ENCODE assay signal across 31 cellular contexts in genomic region chr11:92266821-92267220, GRCh38. TPM values are rescaled to one million over a fixed set of nuclear protein-coding genes. Genes with fewer than 3 reads are reported as not detected.
A peak's percentile ranks its signal among the peaks of the same experiment; 100 is the strongest.
DNase-seq lines count a peak whose midpoint lies in the region; ATAC-seq, FAIRE-seq and TF ChIP-seq lines count a peak whose summit lies in the region.
"Had no signal": no experiment of that assay in that cellular context is flagged by ENCODE, and none has a peak within 500 bp of the region (broad histone marks: within the 10 kb centered on the region; RNA-seq: fewer than 3 reads in every experiment).

No MANE protein-coding gene starts in this region.

- DNase-seq in IMR-90 (no peak), astrocyte (ENCODE audit: low read depth) (no peak), HepG2 (ENCODE audit: low spot score) (peak; percentile 2), progenitor cell of endocrine pancreas (ENCODE audit: low spot score, unreplicated experiment) (no peak), GM13977 (ENCODE audit: low spot score) (no peak), HuH-7.5 (ENCODE audit: low spot score) (no peak)
- DNase-seq: ACHN; activated CD4-positive, alpha-beta memory T cell treated with anti-CD3 and anti-CD28 coated beads, Interleukin-2, amount 10 ng/mL, durations not matched to agents 7 days and 5 days; activated CD4-positive, alpha-beta T cell treated with anti-CD3 and anti-CD28 coated beads for 1 hour; activated CD8-positive, alpha-beta memory T cell treated with anti-CD3 and anti-CD28 coated beads, Interleukin-2, amount 50 U/mL, for 4 hours; activated naive CD4-positive, alpha-beta T cell; activated naive CD8-positive, alpha-beta T cell treated with anti-CD3 and anti-CD28 coated beads, Interleukin-2, amount 50 U/mL, for 24 hours; central memory CD4-positive, alpha-beta T cell; DMS153; head of caudate nucleus; kidney; NCI-H187; NCI-H2171; NCI-H510A; OCI-M1; stimulated activated CD4-positive, alpha-beta T cell treated with anti-CD3 and anti-CD28 coated beads, Interleukin-1b, Interleukin-23, amount 100 ng/mL, for 48 hours; stimulated activated naive CD8-positive, alpha-beta T cell treated with anti-CD3 and anti-CD28 coated beads, Interleukin-15, Interleukin-2, amounts not matched to agents 100 U/mL and 50 U/mL, for 24 hours; T-helper 2 cell; uterus had no signal

- FAIRE-seq in astrocyte (lab: Jason Lieb, UNC) (no peak), HepG2 (lab: Jason Lieb, UNC) (no peak)
- FAIRE-seq: kidney, pancreas had no signal

- WGBS in IMR-90 (ENCODE audit: extremely low coverage in 2 of 2, insufficient read length in 1 of 2), 2 experiments = no CpG with 5 or more reads among the region's 4 CpGs
- 3% methylated on average over 4 of the region's 4 CpGs for WGBS in HepG2 (ENCODE audit: low lambda C conversion rate)

- H3K9me1 ChIP-seq in IMR-90 (ENCODE audit: insufficient read depth, low read length) = no peaks in the 10 kb centered on the region; the same call in 1 of the 2 replicates

- no peak overlapping the region for H3K27ac ChIP-seq in IMR-90 (ENCODE audit: insufficient read depth, low read length)
- no peak overlapping the region for H3K27ac ChIP-seq in astrocyte (ENCODE audit: low read depth, low read length)
- no peak overlapping the region for H3K27ac ChIP-seq in HepG2 (ENCODE audit: extremely low read length, insufficient read depth, low read length)
- H3K27ac ChIP-seq: BLaER1, pancreas, uterus had no signal

- intact Hi-C loops in IMR-90 (cut with micrococcal nuclease) = loop anchor here (5.0 kb wide), 1 partner anchor 115 kb away; no protein-coding TSS in a partner anchor
- intact Hi-C loops in HepG2 (cut with micrococcal nuclease; ENCODE audit: unreplicated experiment) = no loop called here

- TF ChIP-seq CTCF in IMR-90 (conservative IDR thresholded peaks at IDR 0.05; ENCODE audit: low read depth, low read length) (no peak), astrocyte (IDR thresholded peaks at IDR 0.05; ENCODE audit: insufficient read depth, low read depth, low read length) (no peak), HepG2 (CRISPR knock-in tag; IDR thresholded peaks at IDR 0.05) (no peak), progenitor cell of endocrine pancreas (IDR thresholded peaks at IDR 0.05; ENCODE audit: unreplicated experiment) (no peak), GM13977 (IDR thresholded peaks at IDR 0.05; ENCODE audit: extremely low read depth, insufficient read depth, missing control alignments) (no peak)

- no peaks in the 10 kb centered on the region for H3K27me3 ChIP-seq in IMR-90 (ENCODE audit: control insufficient read depth, insufficient read depth, low read length)
- H3K27me3 ChIP-seq in astrocyte (ENCODE audit: insufficient read depth, low read length) = no peaks in the 10 kb centered on the region
- no peaks in the 10 kb centered on the region for H3K27me3 ChIP-seq in HepG2 (ENCODE audit: control insufficient read depth in 1 of 2, insufficient read depth in 2 of 2, low read length in 2 of 2)
- H3K27me3 ChIP-seq: BLaER1, uterus had no signal

- H3K4ac ChIP-seq in IMR-90 (ENCODE audit: low read depth, low read length) = peak overlapping the region; percentile 22

- no peak for ATAC-seq in IMR-90 (ENCODE audit: low read depth)
- peak; percentile 75 for ATAC-seq in HepG2
- ATAC-seq in HG03442 (IDR thresholded peaks at IDR 0.05; ENCODE audit: unreplicated experiment) = no peak
- ATAC-seq: activated naive CD8-positive, alpha-beta T cell treated with anti-CD3 and anti-CD28 coated beads, Interleukin-2, amount 50 U/mL, for 24 hours; esophagus mucosa; stimulated activated naive CD8-positive, alpha-beta T cell treated with anti-CD3 and anti-CD28 coated beads, Interleukin-15, Interleukin-2, amounts not matched to agents 100 U/mL and 50 U/mL, for 24 hours had no signal

- no peak overlapping the region for H2AK9ac ChIP-seq in IMR-90 (replicated peaks; ENCODE audit: low read depth, low read length, poor library complexity)

- H4K20me1 ChIP-seq in IMR-90 (ENCODE audit: insufficient read depth, low read length) = no peaks in the 10 kb centered on the region
- no peaks in the 10 kb centered on the region for H4K20me1 ChIP-seq in astrocyte (ENCODE audit: insufficient read depth, low read length)
- H4K20me1 ChIP-seq in HepG2 (ENCODE audit: insufficient read depth, low read length) = no peaks in the 10 kb centered on the region
- H4K20me1 ChIP-seq: BLaER1 had no signal

- H3K4me1 ChIP-seq in IMR-90 (ENCODE audit: control insufficient read depth, insufficient read depth, low read length) (peaks cover 2% of the 10 kb centered on the region; the same call in 1 of the 2 replicates), astrocyte (ENCODE audit: insufficient read depth, low read length) (peaks cover 16% of the 10 kb centered on the region), HepG2 (ENCODE audit: insufficient read depth, low read length) (no peaks in the 10 kb centered on the region)
- H3K4me1 ChIP-seq: BLaER1, HAP-1, pancreas, uterus had no signal

- no peaks in the 10 kb centered on the region for H3K36me3 ChIP-seq in IMR-90 (ENCODE audit: control insufficient read depth, insufficient read depth, low read length)
- no peaks in the 10 kb centered on the region for H3K36me3 ChIP-seq in astrocyte (ENCODE audit: insufficient read depth, low read length)
- H3K36me3 ChIP-seq in HepG2 (replicated peaks in 1 of 2; ENCODE audit: control insufficient read depth in 1 of 2, insufficient read depth in 2 of 2, low read length in 2 of 2) = no peaks in the 10 kb centered on the region
- H3K36me3 ChIP-seq: BLaER1, HAP-1, pancreas, uterus had no signal

- no peak for TF ChIP-seq POLR2A in IMR-90 (IDR thresholded peaks at IDR 0.05; ENCODE audit: low read depth, low read length)
- TF ChIP-seq POLR2A in HepG2 (IDR thresholded peaks at IDR 0.05; ENCODE audit: insufficient read depth in 1 of 2, low read depth in 2 of 2, low read length in 2 of 2) = no peak

- H3K4me2 ChIP-seq in IMR-90 (ENCODE audit: low read depth, low read length) (no peak overlapping the region), astrocyte (ENCODE audit: low read length) (no peak overlapping the region), HepG2 (ENCODE audit: low read depth, low read length) (no peak overlapping the region)
- H3K4me2 ChIP-seq: BLaER1 had no signal

- H2BK120ac ChIP-seq in IMR-90 (ENCODE audit: low read depth, low read length) = no peak overlapping the region; the same call in 1 of the 2 replicates

- no peaks in the 10 kb centered on the region for H3K27me3 Mint-ChIP-seq in astrocyte (ENCODE audit: low read depth, unreplicated experiment)
- no peaks in the 10 kb centered on the region for H3K27me3 Mint-ChIP-seq in progenitor cell of endocrine pancreas
- H3K27me3 Mint-ChIP-seq: activated CD4-positive, alpha-beta memory T cell treated with anti-CD3 and anti-CD28 coated beads, Interleukin-2, amount 10 ng/mL, durations not matched to agents 7 days and 5 days; activated naive CD8-positive, alpha-beta T cell treated with anti-CD3 and anti-CD28 coated beads, Interleukin-2, amount 50 U/mL, for 24 hours; dendritic cell treated with granulocyte-macrophage colony-stimulating factor and Interleukin-4, amounts not matched to agents 40 ng/mL and 50 ng/mL, for 4 days had no signal

- H3K9ac ChIP-seq in IMR-90 (ENCODE audit: low read depth, low read length) (no peak overlapping the region), astrocyte (ENCODE audit: low read length) (no peak overlapping the region), HepG2 (ENCODE audit: insufficient read depth, low read depth, low read length) (no peak overlapping the region)
- H3K9ac ChIP-seq: BLaER1 had no signal

- no peak for TF ChIP-seq EP300 in HepG2 (IDR thresholded peaks at IDR 0.05; ENCODE audit: low read depth in 2 of 2, low read length in 2 of 2)
- TF ChIP-seq EP300 in HepG2 (CRISPR knock-in tag; IDR thresholded peaks at IDR 0.05; ENCODE audit: borderline replicate concordance) = no peak

- TF ChIP-seq RAD21 in IMR-90 (IDR thresholded peaks at IDR 0.05; ENCODE audit: low read length) = no peak
- TF ChIP-seq RAD21 in HepG2 (CRISPR knock-in tag; IDR thresholded peaks at IDR 0.05) = no peak

- H2BK20ac ChIP-seq in IMR-90 (ENCODE audit: low read depth, low read length) = peak overlapping the region; percentile 46; the same call in 1 of the 2 replicates

- no peak overlapping the region for H3K18ac ChIP-seq in IMR-90 (ENCODE audit: low read depth, low read length)

- no peak overlapping the region; the same call in 1 of the 2 replicates for H2AK5ac ChIP-seq in IMR-90 (ENCODE audit: low read depth, low read length)

- H3K79me2 ChIP-seq in astrocyte (ENCODE audit: insufficient read depth, low read length) (no peaks in the 10 kb centered on the region), HepG2 (ENCODE audit: insufficient read depth, low read length) (no peaks in the 10 kb centered on the region)

- no peak overlapping the region for H3K23ac ChIP-seq in IMR-90 (ENCODE audit: low read depth, low read length)

- no peak overlapping the region for H3K56ac ChIP-seq in IMR-90 (ENCODE audit: extremely low read depth, insufficient read depth, low read length)

- no peak overlapping the region for H3K4me3 Mint-ChIP-seq in astrocyte (ENCODE audit: unreplicated experiment)
- H3K4me3 Mint-ChIP-seq in progenitor cell of endocrine pancreas (ENCODE audit: low read depth) = no peak overlapping the region
- H3K4me3 Mint-ChIP-seq: activated CD4-positive, alpha-beta memory T cell treated with anti-CD3 and anti-CD28 coated beads, Interleukin-2, amount 10 ng/mL, durations not matched to agents 7 days and 5 days; activated naive CD8-positive, alpha-beta T cell treated with anti-CD3 and anti-CD28 coated beads, Interleukin-2, amount 50 U/mL, for 24 hours; dendritic cell treated with granulocyte-macrophage colony-stimulating factor and Interleukin-4, amounts not matched to agents 40 ng/mL and 50 ng/mL, for 4 days; neural crest cell had no signal

- no TSS peak for BruUV-seq in IMR-90 (replicated peaks; lab: Mats Ljungman, UMichigan)
- no TSS peak for BruUV-seq in HepG2 (replicated peaks; lab: Mats Ljungman, UMichigan)

- H3K79me1 ChIP-seq in IMR-90 (ENCODE audit: low read depth in 1 of 2, low read length in 2 of 2) = no peaks in the 10 kb centered on the region

- H3K14ac ChIP-seq in IMR-90 (replicated peaks; ENCODE audit: low read depth, low read length) = no peak overlapping the region; the same call in 1 of the 2 replicates

- H3K4me3 ChIP-seq in IMR-90 (ENCODE audit: insufficient read depth, low read depth, low read length) (no peak overlapping the region), astrocyte (ENCODE audit: insufficient read depth, low read depth, low read length) (no peak overlapping the region), HepG2 (replicated peaks in 1 of 3; ENCODE audit: insufficient read depth in 1 of 3, low read depth in 2 of 3, low read length in 3 of 3) (no peak overlapping the region)
- H3K4me3 ChIP-seq: BLaER1, HAP-1, pancreas, uterus had no signal

- POLR2A ChIA-PET in IMR-90 (lab: Charles Lee; ENCODE audit: unreplicated experiment) = no interaction called here
- POLR2A ChIA-PET in HepG2 (lab: Yijun Ruan, JAX) = no interaction called here

- no peak overlapping the region for H4K8ac ChIP-seq in IMR-90 (ENCODE audit: low read depth in 2 of 2, low read length in 2 of 2)

- H2BK15ac ChIP-seq in IMR-90 (ENCODE audit: low read depth, low read length) = no peak overlapping the region

- CTCF ChIA-PET in IMR-90 (lab: Yijun Ruan, JAX) (no interaction called here), HepG2 (lab: Yijun Ruan, JAX; ENCODE audit: low intra/inter-chr PET ratio, low total read pairs) (no interaction called here)

- H3K36me3 Mint-ChIP-seq in astrocyte (ENCODE audit: low read depth, unreplicated experiment) = no peaks in the 10 kb centered on the region
- no peaks in the 10 kb centered on the region for H3K36me3 Mint-ChIP-seq in progenitor cell of endocrine pancreas (ENCODE audit: insufficient read depth)

- H3K9me3 Mint-ChIP-seq in astrocyte (ENCODE audit: unreplicated experiment) (no peaks in the 10 kb centered on the region), progenitor cell of endocrine pancreas (ENCODE audit: low read depth) (no peaks in the 10 kb centered on the region)
- H3K9me3 Mint-ChIP-seq: activated naive CD8-positive, alpha-beta T cell treated with anti-CD3 and anti-CD28 coated beads, Interleukin-2, amount 50 U/mL, for 24 hours; dendritic cell treated with granulocyte-macrophage colony-stimulating factor and Interleukin-4, amounts not matched to agents 40 ng/mL and 50 ng/mL, for 4 days; neural crest cell had no signal

- no peak overlapping the region for H2BK5ac ChIP-seq in IMR-90 (ENCODE audit: low read depth, low read length, poor library complexity, severe bottlenecking)

- H4K5ac ChIP-seq in IMR-90 (ENCODE audit: low read depth, low read length) = no peak overlapping the region

- dilution Hi-C loops in IMR-90 (cut with HindIII; ENCODE audit: low sequenced_read_pairs, unreplicated experiment) = no loop called here

- no peak overlapping the region for H2AFZ ChIP-seq in IMR-90 (replicated peaks; ENCODE audit: low read length, poor library complexity)
- H2AFZ ChIP-seq in astrocyte (ENCODE audit: low read depth, low read length) = no peak overlapping the region
- no peak overlapping the region for H2AFZ ChIP-seq in HepG2 (ENCODE audit: low read length)

- H3K4me1 Mint-ChIP-seq in astrocyte (ENCODE audit: low read depth, unreplicated experiment) (peaks cover 35% of the 10 kb centered on the region), progenitor cell of endocrine pancreas (ENCODE audit: low read depth) (peaks cover 34% of the 10 kb centered on the region)
- H3K4me1 Mint-ChIP-seq: activated CD4-positive, alpha-beta memory T cell treated with anti-CD3 and anti-CD28 coated beads, Interleukin-2, amount 10 ng/mL, durations not matched to agents 7 days and 5 days; activated naive CD8-positive, alpha-beta T cell treated with anti-CD3 and anti-CD28 coated beads, Interleukin-2, amount 50 U/mL, for 24 hours had no signal

- H3K27ac Mint-ChIP-seq in astrocyte (ENCODE audit: unreplicated experiment) (peak overlapping the region; percentile 41), progenitor cell of endocrine pancreas (peak overlapping the region; percentile 6)
- H3K27ac Mint-ChIP-seq: activated CD4-positive, alpha-beta memory T cell treated with anti-CD3 and anti-CD28 coated beads, Interleukin-2, amount 10 ng/mL, durations not matched to agents 7 days and 5 days; activated naive CD8-positive, alpha-beta T cell treated with anti-CD3 and anti-CD28 coated beads, Interleukin-2, amount 50 U/mL, for 24 hours; dendritic cell treated with granulocyte-macrophage colony-stimulating factor and Interleukin-4, amounts not matched to agents 40 ng/mL and 50 ng/mL, for 4 days had no signal

- in situ Hi-C loops in IMR-90 (cut with MboI; ENCODE audit: low sequenced_read_pairs) = no loop called here
- in situ Hi-C loops in HepG2 (cut with HindIII; ENCODE audit: extremely low pct_ligation_motif_present, low pct_unique_long_range_greater_than_20kb) = no loop called here
- in situ Hi-C loops in GM13977 (cut with MboI; ENCODE audit: low pct_unique_long_range_greater_than_20kb, low sequenced_read_pairs, unreplicated experiment) = no loop called here

- H3K9me3 ChIP-seq in IMR-90 (ENCODE audit: control insufficient read depth, insufficient read depth, low read length) (no peaks in the 10 kb centered on the region), astrocyte (ENCODE audit: insufficient read depth, low read depth, low read length) (no peaks in the 10 kb centered on the region), HepG2 (ENCODE audit: low read length) (no peaks in the 10 kb centered on the region)
- H3K9me3 ChIP-seq: BLaER1, HAP-1, pancreas, uterus had no signal

- H4K91ac ChIP-seq in IMR-90 (ENCODE audit: insufficient read depth, low read depth, low read length) = no peak overlapping the region

RNA-seq across cellular contexts. Expression of gene FAT3, which starts 42.2 kb away (rescaled TPM):
- 2.2 and 2.9 TPM in 2 replicates for total RNA-seq in IMR-90 (2012; rRNA removed)
- polyA plus RNA-seq in IMR-90 (2012; rRNA removed) = 0.16 and 0.53 TPM in 2 replicates
- polyA plus RNA-seq in IMR-90 (2012; cell fraction: cytosol; rRNA removed) = 0.04 and 0.08 TPM in 2 replicates
- polyA plus RNA-seq in IMR-90 (2012; cell fraction: nucleus; rRNA removed; ENCODE audit: low replicate concordance) = 0.30 and 0.65 TPM in 2 replicates
- total RNA-seq in astrocyte = 37.0 and 41.0 TPM in 2 replicates
- not detected in 2 replicates for total RNA-seq in HepG2 (2016; rRNA removed; fragmentation: Illumina TruSeq; extraction: Trizol)
- not detected in 2 replicates for total RNA-seq in HepG2 (2016; cell fraction: cytosol; rRNA removed; fragmentation: Illumina TruSeq; extraction: Trizol; ENCODE audit: low read depth)
- 0.06 TPM in 1 of 2 replicates, not detected in the other for total RNA-seq in HepG2 (2016; cell fraction: insoluble cytoplasmic fraction; rRNA removed; fragmentation: Illumina TruSeq; extraction: Trizol)
- not detected in 2 replicates for total RNA-seq in HepG2 (2016; cell fraction: membrane; rRNA removed; fragmentation: Illumina TruSeq; extraction: Trizol)
- total RNA-seq in HepG2 (2016; cell fraction: nucleus; rRNA removed; fragmentation: Illumina TruSeq; extraction: Trizol) = not detected in 2 replicates
- not detected in 2 replicates for polyA plus RNA-seq in HepG2 (2011; rRNA removed)
- not detected in 2 replicates for polyA plus RNA-seq in HepG2 (2011; cell fraction: cytosol; rRNA removed)
- polyA plus RNA-seq in HepG2 (2011; cell fraction: nucleus; rRNA removed) = not detected in 2 replicates
- polyA plus RNA-seq in HepG2 (2012) = not detected in 2 replicates
- polyA plus RNA-seq in HepG2 (2016; cell fraction: cytosol; fragmentation: Illumina TruSeq; extraction: Trizol; ENCODE audit: low read depth) = not detected in 2 replicates
- polyA plus RNA-seq in HepG2 (2016; cell fraction: insoluble cytoplasmic fraction; fragmentation: Illumina TruSeq; extraction: Trizol; ENCODE audit: low read depth) = not detected in 2 replicates
- not detected in 2 replicates for polyA plus RNA-seq in HepG2 (2016; cell fraction: membrane; fragmentation: Illumina TruSeq; extraction: Trizol; ENCODE audit: low read depth)
- polyA plus RNA-seq in HepG2 (2016; cell fraction: nucleus; fragmentation: Illumina TruSeq; extraction: Trizol; ENCODE audit: insufficient read depth, low read depth) = not detected in 2 replicates
- polyA minus RNA-seq in HepG2 (2011; rRNA and poly(A)+ RNA removed; ENCODE audit: low replicate concordance) = 0.02 TPM in 1 of 2 replicates, not detected in the other
- polyA minus RNA-seq in HepG2 (2011; cell fraction: cytosol; rRNA and poly(A)+ RNA removed) = not detected in 2 replicates
- polyA minus RNA-seq in HepG2 (2011; cell fraction: nucleus; rRNA and poly(A)+ RNA removed) = not detected in 2 replicates
- total RNA-seq in progenitor cell of endocrine pancreas = 11.9 and 16.4 TPM in 2 replicates
- total RNA-seq: activated CD4-positive, alpha-beta memory T cell treated with anti-CD3 and anti-CD28 coated beads, Interleukin-2, amount 10 ng/mL, durations not matched to agents 7 days and 5 days had no signal
